ENCODE assay signal across 12 cellular contexts in the genomic region with DNA sequence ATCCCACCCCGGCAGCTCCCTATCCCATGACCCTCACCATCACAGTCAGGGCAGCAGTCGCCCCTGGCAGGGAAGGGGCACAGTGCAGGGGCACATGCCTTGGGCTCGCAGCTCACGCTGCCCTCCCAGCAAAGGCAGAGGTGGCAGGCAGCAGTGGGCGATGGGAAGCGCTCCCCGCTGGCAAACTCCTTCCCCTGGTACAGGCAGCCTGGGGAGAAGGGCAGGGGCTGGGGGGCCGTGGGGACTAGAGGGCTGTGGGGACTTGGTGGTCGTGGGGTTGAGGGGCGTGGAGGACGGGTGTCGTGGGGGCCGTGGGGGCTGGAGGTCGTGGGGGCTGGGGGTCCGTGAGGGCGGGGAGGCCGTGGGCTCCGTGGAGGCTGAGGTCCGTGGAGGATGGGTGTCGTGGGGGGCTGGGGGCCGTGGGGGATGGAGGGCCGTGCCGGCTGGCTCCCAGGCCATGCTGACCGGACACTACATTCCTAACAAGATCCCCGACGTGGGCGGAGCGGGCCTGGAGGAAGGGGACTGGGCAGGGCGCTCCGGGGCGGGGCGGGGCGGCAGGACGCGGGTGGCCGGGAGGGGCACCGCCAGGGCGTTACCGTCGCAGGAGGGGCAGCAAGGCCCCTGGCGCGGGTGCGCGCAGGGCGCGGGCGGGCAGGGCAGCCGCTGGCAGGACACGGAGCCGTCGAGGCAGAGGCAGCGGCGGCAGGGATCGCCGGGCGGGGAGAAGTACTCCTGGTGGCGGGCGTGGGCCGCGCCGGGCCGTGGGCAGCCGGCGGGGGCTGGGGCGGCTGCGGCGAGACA. TPM values are rescaled to one million over a fixed set of nuclear protein-coding genes. Genes with fewer than 3 reads are reported as not detected.
DNase-seq lines count a peak whose midpoint lies in the region; ATAC-seq and TF ChIP-seq lines count a peak whose summit lies in the region.
"Had no signal": no experiment of that assay in that cellular context is flagged by ENCODE, and none has a peak within 500 bp of the region (broad histone marks: within the 10 kb centered on the region; RNA-seq: fewer than 3 reads in every experiment).

No MANE protein-coding gene starts in this region.

- peak overlapping the region in 1 of 2 donors; percentile 8 for H3K9ac ChIP-seq in colonic mucosa (ENCODE audit: low read depth in 2 of 2, low read length in 2 of 2)
- H3K9ac ChIP-seq in GM23248, result no peak overlapping the region

- H3K9me3 ChIP-seq in colonic mucosa (no peaks in the 10 kb centered on the region), lower lobe of right lung (no peaks in the 10 kb centered on the region), GM23248 (ENCODE audit: low read depth) (no peaks in the 10 kb centered on the region)

- no peak overlapping the region for H3K27ac Mint-ChIP-seq in stimulated activated naive CD8-positive, alpha-beta T cell treated with anti-CD3 and anti-CD28 coated beads, Interleukin-15, amount 100 ng/mL, for 72 hours
- H3K27ac Mint-ChIP-seq: CD4-positive, CD25-positive, alpha-beta regulatory T cell; stimulated activated naive CD8-positive, alpha-beta T cell treated with anti-CD3 and anti-CD28 coated beads, Interleukin-15, Interleukin-2, amounts not matched to agents 100 ng/mL and 50 ng/mL, for 24 hours had no signal

- no peaks in the 10 kb centered on the region for H3K79me2 ChIP-seq in GM23248 (ENCODE audit: insufficient read depth)

- TF ChIP-seq CTCF in colonic mucosa (IDR thresholded peaks at IDR 0.05) (no peak), lower lobe of right lung (IDR thresholded peaks at IDR 0.05) (no peak)

- no peak for DNase-seq in stimulated activated naive CD8-positive, alpha-beta T cell treated with anti-CD3 and anti-CD28 coated beads, Interleukin-15, amount 100 ng/mL, for 72 hours
- no peak for DNase-seq in stimulated activated naive CD8-positive, alpha-beta T cell treated with anti-CD3 and anti-CD28 coated beads, Interleukin-15, Interleukin-2, amounts not matched to agents 100 U/mL and 50 U/mL, for 24 hours
- peak; percentile 65 for DNase-seq in colonic mucosa
- DNase-seq in lower lobe of right lung, result no peak
- no peak for DNase-seq in GM23248
- no peak for DNase-seq in stimulated activated naive CD4-positive, alpha-beta T cell treated with Interleukin-2 at 50 U/mL for 16 hours (lab: John Stamatoyannopoulos, UW)
- DNase-seq in HEK293T (ENCODE audit: extremely low spot score), result no peak
- DNase-seq: CD4-positive, CD25-positive, alpha-beta regulatory T cell; NCI-H82; nucleus accumbens had no signal

- intact Hi-C loops in colonic mucosa (cut with DNase I) (no loop called here), lower lobe of right lung (cut with DNase I) (no loop called here)

- 55 to 60% methylated on average over 13 to 63 of the region's 67 CpGs for WGBS in GM23248 (ENCODE audit: low coverage in 1 of 2, low lambda C conversion rate in 2 of 2, missing lambda C conversion rate in 2 of 2), 2 experiments

- peak overlapping the region; percentile 36 to 57 for H3K4me3 Mint-ChIP-seq in stimulated activated naive CD8-positive, alpha-beta T cell treated with anti-CD3 and anti-CD28 coated beads, Interleukin-15, amount 100 ng/mL, for 72 hours
- H3K4me3 Mint-ChIP-seq: stimulated activated naive CD8-positive, alpha-beta T cell treated with anti-CD3 and anti-CD28 coated beads, Interleukin-15, Interleukin-2, amounts not matched to agents 100 ng/mL and 50 ng/mL, for 24 hours had no signal

- ATAC-seq in stimulated activated naive CD8-positive, alpha-beta T cell treated with anti-CD3 and anti-CD28 coated beads, Interleukin-15, amount 100 ng/mL, for 72 hours, result peak; percentile 35
- no peak for ATAC-seq in stimulated activated naive CD8-positive, alpha-beta T cell treated with anti-CD3 and anti-CD28 coated beads, Interleukin-15, Interleukin-2, amounts not matched to agents 100 U/mL and 50 U/mL, for 24 hours
- peak; percentile 35 to 43 for ATAC-seq in lower lobe of right lung
- ATAC-seq in GM18520 (IDR thresholded peaks at IDR 0.05; ENCODE audit: unreplicated experiment), result no peak

- H3K9me3 Mint-ChIP-seq in stimulated activated naive CD8-positive, alpha-beta T cell treated with anti-CD3 and anti-CD28 coated beads, Interleukin-15, amount 100 ng/mL, for 72 hours, result no peaks in the 10 kb centered on the region
- H3K9me3 Mint-ChIP-seq: CD4-positive, CD25-positive, alpha-beta regulatory T cell; stimulated activated naive CD8-positive, alpha-beta T cell treated with anti-CD3 and anti-CD28 coated beads, Interleukin-15, Interleukin-2, amounts not matched to agents 100 ng/mL and 50 ng/mL, for 24 hours had no signal

- no peaks in the 10 kb centered on the region for H3K9me2 ChIP-seq in GM23248 (ENCODE audit: insufficient read depth)

- no peaks in the 10 kb centered on the region for H3K4me1 Mint-ChIP-seq in stimulated activated naive CD8-positive, alpha-beta T cell treated with anti-CD3 and anti-CD28 coated beads, Interleukin-15, amount 100 ng/mL, for 72 hours

- H3K27ac ChIP-seq in colonic mucosa (no peak overlapping the region), lower lobe of right lung (no peak overlapping the region), GM23248 (no peak overlapping the region)

- peaks cover 12% of the 10 kb centered on the region for H3K27me3 ChIP-seq in colonic mucosa
- H3K27me3 ChIP-seq in lower lobe of right lung (ENCODE audit: low read depth), result peaks cover 22% of the 10 kb centered on the region
- H3K27me3 ChIP-seq in GM23248 (replicated peaks; ENCODE audit: insufficient read depth), result no peaks in the 10 kb centered on the region

- H3K4me3 ChIP-seq in colonic mucosa (peak overlapping the region; percentile 22), lower lobe of right lung (peak overlapping the region; percentile 43), GM23248 (no peak overlapping the region)

- no peak overlapping the region for H2AFZ ChIP-seq in GM23248

- in situ Hi-C loops in GM23248 (cut with MboI), result loop anchor here (25.0 kb wide), 1 partner anchor 278 kb away; no protein-coding TSS in a partner anchor

- peaks cover 16% of the 10 kb centered on the region for H3K27me3 Mint-ChIP-seq in stimulated activated naive CD8-positive, alpha-beta T cell treated with anti-CD3 and anti-CD28 coated beads, Interleukin-15, amount 100 ng/mL, for 72 hours

- POLR2A ChIA-PET in HEK293T (lab: Yijun Ruan, JAX), result no interaction called here

- no peak overlapping the region for H3K4me2 ChIP-seq in GM23248 (ENCODE audit: unreplicated experiment)

- H4K20me1 ChIP-seq in GM23248 (ENCODE audit: insufficient read depth), result no peaks in the 10 kb centered on the region

- H3K36me3 ChIP-seq in colonic mucosa (no peaks in the 10 kb centered on the region), lower lobe of right lung (no peaks in the 10 kb centered on the region), GM23248 (ENCODE audit: low read depth) (no peaks in the 10 kb centered on the region)

- CTCF ChIA-PET in HEK293T (lab: Yijun Ruan, JAX), result no interaction called here

- no peaks in the 10 kb centered on the region for H3F3A ChIP-seq in GM23248 (ENCODE audit: insufficient read depth)

- no peaks in the 10 kb centered on the region for H3K4me1 ChIP-seq in colonic mucosa
- peaks cover 6% of the 10 kb centered on the region for H3K4me1 ChIP-seq in lower lobe of right lung
- H3K4me1 ChIP-seq in GM23248 (ENCODE audit: insufficient read depth), result no peaks in the 10 kb centered on the region

TF ChIP-seq in HEK293T, 16 proteins besides CTCF, POLR2A, EP300 and RAD21:
- no peak for TF ChIP-seq BHLHE40 (IDR thresholded peaks at IDR 0.05; ENCODE audit: borderline replicate concordance)

RNA-seq across cellular contexts. Expression of a gene that starts 20.0 kb away (rescaled TPM):
- total RNA-seq in colonic mucosa (1 to 10 TPM in 1 of 2 donors, under 1 TPM in 1; 0.64 to 1.1 TPM), lower lobe of right lung (1.3 TPM)
- total RNA-seq in GM23248 (2014; rRNA removed; shearing (Covaris generic)), result not detected in 2 replicates
- 0.10 TPM in 2 replicates for polyA plus RNA-seq in GM23248 (2016; fragmentation: Nextera tagmentation; extraction: Ambion mirVana)

RNA-seq across cellular contexts. Expression of a gene that starts 27.9 kb away (rescaled TPM):
- total RNA-seq in colonic mucosa (100 to 1,000 TPM in 1 of 2 donors, 10 to 100 TPM in 1; 94.4 to 105 TPM), lower lobe of right lung (208 TPM)
- total RNA-seq in GM23248 (2014; rRNA removed; shearing (Covaris generic)), result 96.5 and 124 TPM in 2 replicates
- polyA plus RNA-seq in GM23248 (2016; fragmentation: Nextera tagmentation; extraction: Ambion mirVana), result 243 and 264 TPM in 2 replicates

RNA-seq across cellular contexts. Expression of a gene that starts 47.2 kb away (rescaled TPM):
- 1 to 10 TPM; 5.0 to 9.7 TPM for total RNA-seq in colonic mucosa
- 46.0 TPM for total RNA-seq in lower lobe of right lung
- total RNA-seq in GM23248 (2014; rRNA removed; shearing (Covaris generic)), result under 0.01 and 1.6 TPM in 2 replicates
- polyA plus RNA-seq in GM23248 (2016; fragmentation: Nextera tagmentation; extraction: Ambion mirVana), result 0.14 and 0.16 TPM in 2 replicates

Comparison
In these comparisons a context has a peak if more than half of its experiments do, and no peak if none do; other contexts are left out.
1. ATAC-seq: peak in stimulated activated naive CD8-positive, alpha-beta T cell treated with anti-CD3 and anti-CD28 coated beads, Interleukin-15, amount 100 ng/mL, for 72 hours (single experiment) and lower lobe of right lung (2 of 2); none in stimulated activated naive CD8-positive, alpha-beta T cell treated with anti-CD3 and anti-CD28 coated beads, Interleukin-15, Interleukin-2, amounts not matched to agents 100 U/mL and 50 U/mL, for 24 hours (single experiment) and GM18520 (single experiment).